In the genomic region with DNA sequence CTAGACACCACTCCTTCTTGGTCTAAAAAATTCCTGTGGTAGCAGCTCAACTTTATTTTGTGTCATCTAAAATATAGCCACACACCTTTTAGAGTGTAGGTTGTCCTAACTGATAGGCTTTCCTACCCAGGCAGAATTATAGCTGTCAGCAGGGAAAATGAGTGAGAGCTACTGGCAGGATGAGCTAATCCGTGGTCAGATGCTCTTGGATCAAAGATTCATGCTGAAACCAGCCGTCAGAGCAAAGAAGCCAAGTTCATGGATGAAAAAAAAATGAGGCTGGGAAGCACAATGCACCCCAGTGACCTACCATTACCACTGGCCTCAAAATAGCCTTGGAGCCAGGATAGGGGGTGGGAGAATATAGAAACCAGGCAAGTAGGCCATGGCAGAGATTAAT, we compare ENCODE assay signal across 16 cellular contexts.
DNase-seq lines count a peak whose midpoint lies in the region; ATAC-seq and TF ChIP-seq lines count a peak whose summit lies in the region.
"Had no signal": no experiment of that assay in that cellular context is flagged by ENCODE, and none has a peak within 500 bp of the region (broad histone marks: within the 10 kb centered on the region; RNA-seq: fewer than 3 reads in every experiment).

No MANE protein-coding gene starts in this region.

- no peaks in the 10 kb centered on the region for H3K79me2 ChIP-seq in neural progenitor cell (ENCODE audit: low read depth)

- H3K4me3 ChIP-seq in fibroblast of villous mesenchyme (ENCODE audit: low read depth, low read length): no peak overlapping the region
- peak overlapping the region; percentile 5 for H3K4me3 ChIP-seq in neural progenitor cell
- H3K4me3 ChIP-seq: transverse colon had no signal

- TF ChIP-seq CTCF in fibroblast of villous mesenchyme (IDR thresholded peaks at IDR 0.05; ENCODE audit: insufficient read depth, low read depth, low read length): no peak
- no peak for TF ChIP-seq CTCF in neural progenitor cell (IDR thresholded peaks at IDR 0.05)

- no peaks in the 10 kb centered on the region for H3K9me3 ChIP-seq in neural progenitor cell (ENCODE audit: low read depth)
- H3K9me3 ChIP-seq: transverse colon had no signal

- H3K27me3 ChIP-seq in neural progenitor cell: no peaks in the 10 kb centered on the region
- H3K27me3 ChIP-seq: transverse colon had no signal

- H3K27me3 Mint-ChIP-seq in neural progenitor cell (ENCODE audit: insufficient read depth, low read depth): peaks cover 2% of the 10 kb centered on the region
- H3K27me3 Mint-ChIP-seq: activated naive CD8-positive, alpha-beta T cell treated with anti-CD3 and anti-CD28 coated beads, Interleukin-2, amount 50 U/mL, for 24 hours; dendritic cell treated with granulocyte-macrophage colony-stimulating factor and Interleukin-4, amounts not matched to agents 40 ng/mL and 50 ng/mL, for 4 days had no signal

- DNase-seq in AG08396 (ENCODE audit: low spot score): peak; percentile 14
- DNase-seq in M059J (ENCODE audit: low read depth): peak; percentile 24
- peak; percentile 43 for DNase-seq in fibroblast of villous mesenchyme (ENCODE audit: low read depth)
- DNase-seq in neural progenitor cell (ENCODE audit: low spot score): no peak
- DNase-seq in DMS 273 (lab: John Stamatoyannopoulos, UW; ENCODE audit: unreplicated experiment): no peak
- DNase-seq in superior temporal gyrus (ENCODE audit: extremely low spot score): no peak
- DNase-seq: ACHN; activated CD8-positive, alpha-beta memory T cell treated with anti-CD3 and anti-CD28 coated beads, Interleukin-2, amount 50 U/mL, for 48 hours; activated naive CD8-positive, alpha-beta T cell treated with anti-CD3 and anti-CD28 coated beads, Interleukin-2, amount 50 U/mL, for 24 hours; DMS153; foreskin melanocyte; left colon; transverse colon had no signal

- H3K4me3 Mint-ChIP-seq in neural progenitor cell: no peak overlapping the region
- H3K4me3 Mint-ChIP-seq: activated naive CD8-positive, alpha-beta T cell treated with anti-CD3 and anti-CD28 coated beads, Interleukin-2, amount 50 U/mL, for 24 hours; dendritic cell treated with granulocyte-macrophage colony-stimulating factor and Interleukin-4, amounts not matched to agents 40 ng/mL and 50 ng/mL, for 4 days had no signal

- ATAC-seq in GM21447 (IDR thresholded peaks at IDR 0.05; ENCODE audit: unreplicated experiment) (no peak), HG03159 (IDR thresholded peaks at IDR 0.05; ENCODE audit: unreplicated experiment) (no peak)
- ATAC-seq: activated naive CD8-positive, alpha-beta T cell treated with anti-CD3 and anti-CD28 coated beads, Interleukin-2, amount 50 U/mL, for 24 hours; left colon had no signal

- H3K9me3 Mint-ChIP-seq in neural progenitor cell: no peaks in the 10 kb centered on the region
- H3K9me3 Mint-ChIP-seq: activated naive CD8-positive, alpha-beta T cell treated with anti-CD3 and anti-CD28 coated beads, Interleukin-2, amount 50 U/mL, for 24 hours; dendritic cell treated with granulocyte-macrophage colony-stimulating factor and Interleukin-4, amounts not matched to agents 40 ng/mL and 50 ng/mL, for 4 days had no signal

- peak overlapping the region; percentile 76 for H2AFZ ChIP-seq in neural progenitor cell (replicated peaks)

- H3K36me3 ChIP-seq in neural progenitor cell: no peaks in the 10 kb centered on the region
- H3K36me3 ChIP-seq: transverse colon had no signal

- no peak overlapping the region for H3K27ac Mint-ChIP-seq in neural progenitor cell
- H3K27ac Mint-ChIP-seq: activated naive CD8-positive, alpha-beta T cell treated with anti-CD3 and anti-CD28 coated beads, Interleukin-2, amount 50 U/mL, for 24 hours; dendritic cell treated with granulocyte-macrophage colony-stimulating factor and Interleukin-4, amounts not matched to agents 40 ng/mL and 50 ng/mL, for 4 days had no signal

- peaks cover 11% of the 10 kb centered on the region for H3F3A ChIP-seq in neural progenitor cell (ENCODE audit: low read depth)

- peaks cover 7% of the 10 kb centered on the region for H3K36me3 Mint-ChIP-seq in neural progenitor cell

- H3K27ac ChIP-seq in neural progenitor cell: no peak overlapping the region
- H3K27ac ChIP-seq: transverse colon had no signal

- peaks cover 12% of the 10 kb centered on the region for H3K4me1 ChIP-seq in neural progenitor cell
- H3K4me1 ChIP-seq: transverse colon had no signal

- H3K4me2 ChIP-seq in neural progenitor cell: peak overlapping the region; percentile 63

- no peaks in the 10 kb centered on the region for H4K20me1 ChIP-seq in neural progenitor cell (ENCODE audit: low read depth)

- H3K4me1 Mint-ChIP-seq in neural progenitor cell: peaks cover 4% of the 10 kb centered on the region
- H3K4me1 Mint-ChIP-seq: activated naive CD8-positive, alpha-beta T cell treated with anti-CD3 and anti-CD28 coated beads, Interleukin-2, amount 50 U/mL, for 24 hours had no signal

- H3K9ac ChIP-seq in neural progenitor cell: no peak overlapping the region

Comparison
In these comparisons a context has a peak if more than half of its experiments do, and no peak if none do; other contexts are left out.
1. DNase-seq: peak in AG08396 (single experiment), M059J (single experiment) and fibroblast of villous mesenchyme (single experiment); none in neural progenitor cell (single experiment), DMS 273 (single experiment) and superior temporal gyrus (single experiment).